1 cellular context compared by ENCODE assay signal in the genomic region with DNA sequence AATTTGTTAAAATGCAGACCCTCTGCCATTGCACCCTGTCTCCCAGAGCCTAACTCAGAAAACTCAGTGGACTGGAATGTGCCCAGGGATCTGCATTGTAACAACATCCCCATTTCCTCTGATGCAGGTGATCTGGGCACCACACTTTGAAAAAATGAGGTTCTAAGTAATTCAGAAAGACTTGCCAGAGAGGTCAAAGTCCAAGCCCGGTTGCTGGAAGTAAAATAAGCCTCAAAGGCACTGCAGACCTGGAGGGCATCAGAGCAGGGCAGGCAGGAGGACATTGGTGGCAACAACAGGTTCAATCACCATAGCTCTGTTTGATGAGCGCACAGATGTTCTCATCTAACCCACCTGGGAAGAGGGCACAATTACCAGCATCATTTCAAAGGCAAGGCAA.
TF ChIP-seq lines count a peak whose summit lies in the region.

No MANE protein-coding gene starts in this region.

TF ChIP-seq in liver, 16 proteins besides CTCF, POLR2A, EP300 and RAD21 (continued from another document):
- TF ChIP-seq, protein P1, sequence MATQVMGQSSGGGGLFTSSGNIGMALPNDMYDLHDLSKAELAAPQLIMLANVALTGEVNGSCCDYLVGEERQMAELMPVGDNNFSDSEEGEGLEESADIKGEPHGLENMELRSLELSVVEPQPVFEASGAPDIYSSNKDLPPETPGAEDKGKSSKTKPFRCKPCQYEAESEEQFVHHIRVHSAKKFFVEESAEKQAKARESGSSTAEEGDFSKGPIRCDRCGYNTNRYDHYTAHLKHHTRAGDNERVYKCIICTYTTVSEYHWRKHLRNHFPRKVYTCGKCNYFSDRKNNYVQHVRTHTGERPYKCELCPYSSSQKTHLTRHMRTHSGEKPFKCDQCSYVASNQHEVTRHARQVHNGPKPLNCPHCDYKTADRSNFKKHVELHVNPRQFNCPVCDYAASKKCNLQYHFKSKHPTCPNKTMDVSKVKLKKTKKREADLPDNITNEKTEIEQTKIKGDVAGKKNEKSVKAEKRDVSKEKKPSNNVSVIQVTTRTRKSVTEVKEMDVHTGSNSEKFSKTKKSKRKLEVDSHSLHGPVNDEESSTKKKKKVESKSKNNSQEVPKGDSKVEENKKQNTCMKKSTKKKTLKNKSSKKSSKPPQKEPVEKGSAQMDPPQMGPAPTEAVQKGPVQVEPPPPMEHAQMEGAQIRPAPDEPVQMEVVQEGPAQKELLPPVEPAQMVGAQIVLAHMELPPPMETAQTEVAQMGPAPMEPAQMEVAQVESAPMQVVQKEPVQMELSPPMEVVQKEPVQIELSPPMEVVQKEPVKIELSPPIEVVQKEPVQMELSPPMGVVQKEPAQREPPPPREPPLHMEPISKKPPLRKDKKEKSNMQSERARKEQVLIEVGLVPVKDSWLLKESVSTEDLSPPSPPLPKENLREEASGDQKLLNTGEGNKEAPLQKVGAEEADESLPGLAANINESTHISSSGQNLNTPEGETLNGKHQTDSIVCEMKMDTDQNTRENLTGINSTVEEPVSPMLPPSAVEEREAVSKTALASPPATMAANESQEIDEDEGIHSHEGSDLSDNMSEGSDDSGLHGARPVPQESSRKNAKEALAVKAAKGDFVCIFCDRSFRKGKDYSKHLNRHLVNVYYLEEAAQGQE (IDR thresholded peaks at IDR 0.05) = no peak
- peak; percentile 31 to 63 for TF ChIP-seq HNF4A (conservative IDR thresholded peaks at IDR 0.05)
- TF ChIP-seq JUND (IDR thresholded peaks at IDR 0.05) = no peak
- no peak for TF ChIP-seq GABPA (IDR thresholded peaks at IDR 0.05 in 1 of 2, conservative IDR thresholded peaks at IDR 0.05 in 1 of 2)
- no peak for TF ChIP-seq FOXA1 (IDR thresholded peaks at IDR 0.05)
TF ChIP-seq in liver: peak in this region for 1.
